36 cellular contexts compared by ENCODE assay signal in the genomic region with DNA sequence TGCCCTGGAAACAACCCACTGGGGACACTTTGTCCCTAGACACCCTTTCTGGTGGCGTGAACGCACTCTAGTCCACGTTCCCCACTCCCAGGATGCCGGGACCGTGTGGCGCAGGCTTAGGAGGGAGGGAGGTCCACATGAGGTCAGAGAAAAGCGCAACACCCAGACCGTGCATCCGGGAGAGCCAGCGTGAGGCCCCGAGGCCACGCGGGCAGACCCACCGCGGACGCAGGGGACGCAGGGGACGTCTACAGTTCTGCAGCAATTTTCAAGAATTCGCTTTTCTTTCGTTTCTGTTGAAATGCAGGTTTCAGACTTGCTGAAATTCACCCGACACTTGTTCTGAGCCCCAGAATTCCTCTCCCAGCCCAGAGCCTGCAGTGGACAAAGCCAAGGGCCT. TPM values are rescaled to one million over a fixed set of nuclear protein-coding genes. Genes with fewer than 3 reads are reported as not detected.
"Had no signal": no experiment of that assay in that cellular context is flagged by ENCODE, and none has a peak within 500 bp of the region (broad histone marks: within the 10 kb centered on the region; RNA-seq: fewer than 3 reads in every experiment).

No MANE protein-coding gene starts in this region.

- H3K27ac Mint-ChIP-seq: activated CD4-positive, alpha-beta T cell treated with anti-CD3 and anti-CD28 coated beads, Interleukin-2, amount 10 ng/mL, durations not matched to agents 24 days and 14 days; activated CD8-positive, alpha-beta T cell treated with anti-CD3 and anti-CD28 coated beads for 36 hours; activated naive CD4-positive, alpha-beta T cell treated with anti-CD3 and anti-CD28 coated beads, Interleukin-2, amount 50 U/mL, for 24 hours; activated naive CD8-positive, alpha-beta T cell treated with anti-CD3 and anti-CD28 coated beads, Interleukin-2, amount 10 ng/mL, durations not matched to agents 7 days and 5 days; activated T-cell treated with anti-CD3 and anti-CD28 coated beads, Interleukin-2, amount 50 U/mL, for 72 hours; activated T-helper 17 cell treated with anti-CD3 and anti-CD28 coated beads, Interleukin-2, amount 50 U/mL, for 72 hours had no signal

- H3K9me3 Mint-ChIP-seq: activated CD4-positive, alpha-beta T cell treated with anti-CD3 and anti-CD28 coated beads, Interleukin-2, amount 10 ng/mL, durations not matched to agents 24 days and 14 days; activated CD8-positive, alpha-beta T cell treated with anti-CD3 and anti-CD28 coated beads for 36 hours; activated naive CD4-positive, alpha-beta T cell treated with anti-CD3 and anti-CD28 coated beads, Interleukin-2, amount 50 U/mL, for 24 hours; activated naive CD8-positive, alpha-beta T cell treated with anti-CD3 and anti-CD28 coated beads, Interleukin-2, amount 10 ng/mL, durations not matched to agents 7 days and 5 days; activated T-cell treated with anti-CD3 and anti-CD28 coated beads, Interleukin-2, amount 50 U/mL, for 72 hours; activated T-helper 17 cell treated with anti-CD3 and anti-CD28 coated beads, Interleukin-2, amount 50 U/mL, for 72 hours had no signal

- H3K9me3 ChIP-seq: ascending aorta, breast epithelium, MG63, Peyer's patch, SJCRH30 had no signal

- H3K27ac ChIP-seq: ascending aorta, breast epithelium, Peyer's patch, SJCRH30, SK-N-MC, WERI-Rb-1 had no signal

- ATAC-seq: activated CD8-positive, alpha-beta T cell treated with anti-CD3 and anti-CD28 coated beads for 36 hours; activated T-cell treated with anti-CD3 and anti-CD28 coated beads, Interleukin-2, amount 50 U/mL, for 72 hours; activated T-helper 17 cell treated with anti-CD3 and anti-CD28 coated beads, Interleukin-2, amount 50 U/mL, for 72 hours; PC-3; Right ventricle myocardium inferior had no signal

- H3K4me1 Mint-ChIP-seq: activated T-helper 17 cell treated with anti-CD3 and anti-CD28 coated beads, Interleukin-2, amount 50 U/mL, for 72 hours had no signal

- H3K27me3 ChIP-seq: ascending aorta, breast epithelium, MG63, Peyer's patch, SJCRH30 had no signal

- H3K27me3 Mint-ChIP-seq: activated CD4-positive, alpha-beta T cell treated with anti-CD3 and anti-CD28 coated beads, Interleukin-2, amount 10 ng/mL, durations not matched to agents 24 days and 14 days; activated CD8-positive, alpha-beta T cell treated with anti-CD3 and anti-CD28 coated beads for 36 hours; activated naive CD4-positive, alpha-beta T cell treated with anti-CD3 and anti-CD28 coated beads, Interleukin-2, amount 50 U/mL, for 24 hours; activated naive CD8-positive, alpha-beta T cell treated with anti-CD3 and anti-CD28 coated beads, Interleukin-2, amount 10 ng/mL, durations not matched to agents 7 days and 5 days; activated T-helper 17 cell treated with anti-CD3 and anti-CD28 coated beads, Interleukin-2, amount 50 U/mL, for 72 hours had no signal

- DNase-seq: activated CD4-positive, alpha-beta T cell treated with anti-CD3 and anti-CD28 coated beads, Interleukin-2, amount 10 ng/mL, durations not matched to agents 24 days and 14 days; activated CD4-positive, alpha-beta T cell treated with anti-CD3 and anti-CD28 coated beads, Interleukin-2, amount 50 U/mL, for 4 hours; activated CD4-positive, CD25-positive, alpha-beta regulatory T cell; activated CD8-positive, alpha-beta T cell treated with anti-CD3 and anti-CD28 coated beads for 36 hours; activated gamma-delta T cell; activated naive CD4-positive, alpha-beta T cell treated with Interleukin-2 at 50 U/mL for 16 hours; activated naive CD8-positive, alpha-beta T cell treated with anti-CD3 and anti-CD28 coated beads, Interleukin-2, amount 10 ng/mL, durations not matched to agents 7 days and 5 days; activated T-cell treated with anti-CD3 and anti-CD28 coated beads, Interleukin-2, amount 50 U/mL, for 1 hour; activated T-cell treated with anti-CD3 and anti-CD28 coated beads, Interleukin-2, amount 50 U/mL, for 72 hours; amygdala; cerebellar nuclear complex; Kasumi-1; KG1; MG63; NCI-H1048; NCI-H1105 treated with DMSO at 0.1 percent for 48 hours; NCI-H1436; NCI-H1694 treated with DMSO at 0.1 percent for 48 hours; NCI-H2029; NCI-H2171; NCI-H510A; NCI-H526; NCI-H748 treated with DMSO at 0.1 percent for 48 hours; NK-92 treated with Interleukin-12 subunit alpha and Interleukin-12 subunit beta, amount 100 ng/mL, for 24 hours; PC-3; Peyer's patch; RPMI8226; SJCRH30; T1000; WERI-Rb-1 had no signal

- H3K4me3 Mint-ChIP-seq: activated CD4-positive, alpha-beta T cell treated with anti-CD3 and anti-CD28 coated beads, Interleukin-2, amount 10 ng/mL, durations not matched to agents 24 days and 14 days; activated CD8-positive, alpha-beta T cell treated with anti-CD3 and anti-CD28 coated beads for 36 hours; activated naive CD4-positive, alpha-beta T cell treated with anti-CD3 and anti-CD28 coated beads, Interleukin-2, amount 50 U/mL, for 24 hours; activated naive CD8-positive, alpha-beta T cell treated with anti-CD3 and anti-CD28 coated beads, Interleukin-2, amount 10 ng/mL, durations not matched to agents 7 days and 5 days; activated T-cell treated with anti-CD3 and anti-CD28 coated beads, Interleukin-2, amount 50 U/mL, for 72 hours; activated T-helper 17 cell treated with anti-CD3 and anti-CD28 coated beads, Interleukin-2, amount 50 U/mL, for 72 hours had no signal

- H3K36me3 Mint-ChIP-seq: activated naive CD4-positive, alpha-beta T cell treated with anti-CD3 and anti-CD28 coated beads, Interleukin-2, amount 50 U/mL, for 24 hours had no signal

RNA-seq across cellular contexts. Expression of gene RAC3, which starts 15.4 kb away (rescaled TPM):
- total RNA-seq: ascending aorta had no signal
